Comparison of ENCODE assay signal across 24 cellular contexts in genomic region chr2:30259071-30259470, GRCh38. TPM values are rescaled to one million over a fixed set of nuclear protein-coding genes. Genes with fewer than 3 reads are reported as not detected.
A peak's percentile ranks its signal among the peaks of the same experiment; 100 is the strongest.
DNase-seq lines count a peak whose midpoint lies in the region; ATAC-seq and TF ChIP-seq lines count a peak whose summit lies in the region.
"Had no signal": no experiment of that assay in that cellular context is flagged by ENCODE, and none has a peak within 500 bp of the region (broad histone marks: within the 10 kb centered on the region; RNA-seq: fewer than 3 reads in every experiment).

No MANE protein-coding gene starts in this region.

- DNase-seq in activated CD8-positive, alpha-beta T cell treated with anti-CD3 and anti-CD28 coated beads for 36 hours, result no peak
- DNase-seq in activated CD8-positive, alpha-beta T cell treated with anti-CD3 and anti-CD28 coated beads, Interleukin-2, amount 10 ng/mL, durations not matched to agents 7 days and 5 days, result no peak
- DNase-seq in DND-41, result no peak
- DNase-seq in activated naive CD8-positive, alpha-beta T cell treated with anti-CD3 and anti-CD28 coated beads, Interleukin-2, amount 50 U/mL, for 24 hours, result no peak
- DNase-seq in sciatic nerve (ENCODE audit: low spot score), result peak; percentile 30
- DNase-seq in germinal center (ENCODE audit: low spot score), result no peak
- no peak for DNase-seq in NCI-H345 treated with DMSO at 0.1 percent for 48 hours (lab: John Stamatoyannopoulos, UW; ENCODE audit: unreplicated experiment)
- DNase-seq: activated CD4-positive, alpha-beta T cell treated with anti-CD3 and anti-CD28 coated beads for 48 hours; activated CD8-positive, alpha-beta memory T cell treated with anti-CD3 and anti-CD28 coated beads, Interleukin-2, amount 50 U/mL, for 4 hours; activated effector memory CD4-positive, alpha-beta T cell treated with Interleukin-2 at 50 U/mL for 16 hours; amniotic stem cell; BE2C; Calu3; colonic mucosa; effector memory CD4-positive, alpha-beta T cell; esophagus squamous epithelium; NCI-H146; NCI-H524 treated with DMSO at 0.1 percent for 48 hours; SIG-M5; sigmoid colon; trophoblast cell had no signal

- POLR2A ChIA-PET in activated CD8-positive, alpha-beta T cell treated with anti-CD3 and anti-CD28 coated beads for 36 hours (lab: Charles Lee), result interaction anchor here (1.5 to 23.4 kb wide), 3 partner anchors 14 to 27 kb away, joined by 4 to 440 read pairs (median 9); partner anchors contain the start of gene LBH
- POLR2A ChIA-PET in activated CD8-positive, alpha-beta T cell treated with anti-CD3 and anti-CD28 coated beads, Interleukin-2, amount 10 ng/mL, durations not matched to agents 7 days and 5 days (lab: Charles Lee), result no interaction called here

- no peaks in the 10 kb centered on the region for H3K9me3 ChIP-seq in DND-41 (ENCODE audit: insufficient read depth, low read length, severe bottlenecking)
- H3K9me3 ChIP-seq: colonic mucosa, esophagus squamous epithelium, sigmoid colon had no signal

- H3K36me3 Mint-ChIP-seq in activated CD8-positive, alpha-beta T cell treated with anti-CD3 and anti-CD28 coated beads for 36 hours (ENCODE audit: low read depth), result peaks cover 88% of the 10 kb centered on the region
- H3K36me3 Mint-ChIP-seq in activated CD8-positive, alpha-beta T cell treated with anti-CD3 and anti-CD28 coated beads, Interleukin-2, amount 10 ng/mL, durations not matched to agents 7 days and 5 days (ENCODE audit: low read depth), result peaks cover 84% of the 10 kb centered on the region
- peaks cover 75% of the 10 kb centered on the region for H3K36me3 Mint-ChIP-seq in activated naive CD8-positive, alpha-beta T cell treated with anti-CD3 and anti-CD28 coated beads, Interleukin-2, amount 50 U/mL, for 24 hours (ENCODE audit: low read depth)

- H3K27me3 Mint-ChIP-seq in activated CD8-positive, alpha-beta T cell treated with anti-CD3 and anti-CD28 coated beads for 36 hours, result no peaks in the 10 kb centered on the region
- H3K27me3 Mint-ChIP-seq in activated CD8-positive, alpha-beta T cell treated with anti-CD3 and anti-CD28 coated beads, Interleukin-2, amount 10 ng/mL, durations not matched to agents 7 days and 5 days (ENCODE audit: low read depth), result no peaks in the 10 kb centered on the region
- H3K27me3 Mint-ChIP-seq in activated naive CD8-positive, alpha-beta T cell treated with anti-CD3 and anti-CD28 coated beads, Interleukin-2, amount 50 U/mL, for 24 hours, result no peaks in the 10 kb centered on the region

- peaks cover 91% of the 10 kb centered on the region for H3K4me1 Mint-ChIP-seq in activated CD8-positive, alpha-beta T cell treated with anti-CD3 and anti-CD28 coated beads for 36 hours (ENCODE audit: low read depth)
- peaks cover 88% of the 10 kb centered on the region for H3K4me1 Mint-ChIP-seq in activated CD8-positive, alpha-beta T cell treated with anti-CD3 and anti-CD28 coated beads, Interleukin-2, amount 10 ng/mL, durations not matched to agents 7 days and 5 days (ENCODE audit: low read depth)
- H3K4me1 Mint-ChIP-seq in activated naive CD8-positive, alpha-beta T cell treated with anti-CD3 and anti-CD28 coated beads, Interleukin-2, amount 50 U/mL, for 24 hours, result peaks cover 95% of the 10 kb centered on the region

- no peaks in the 10 kb centered on the region for H3K27me3 ChIP-seq in DND-41 (ENCODE audit: insufficient read depth, low read length, poor library complexity)
- H3K27me3 ChIP-seq: BE2C, colonic mucosa, esophagus squamous epithelium, sigmoid colon had no signal

- no peak overlapping the region for H2AFZ ChIP-seq in DND-41 (ENCODE audit: low read depth, low read length)

- H3K9ac ChIP-seq in DND-41 (ENCODE audit: low read depth, low read length), result no peak overlapping the region
- H3K9ac ChIP-seq: KMS-11 had no signal

- H4K20me1 ChIP-seq in DND-41 (ENCODE audit: insufficient read depth, low read length), result no peaks in the 10 kb centered on the region; the same call in none of the 2 replicates

- peaks cover 25% of the 10 kb centered on the region for H3K9me3 Mint-ChIP-seq in activated CD8-positive, alpha-beta T cell treated with anti-CD3 and anti-CD28 coated beads for 36 hours
- H3K9me3 Mint-ChIP-seq in activated CD8-positive, alpha-beta T cell treated with anti-CD3 and anti-CD28 coated beads, Interleukin-2, amount 10 ng/mL, durations not matched to agents 7 days and 5 days (ENCODE audit: insufficient read depth), result peaks cover 4% of the 10 kb centered on the region
- peaks cover 29% of the 10 kb centered on the region for H3K9me3 Mint-ChIP-seq in activated naive CD8-positive, alpha-beta T cell treated with anti-CD3 and anti-CD28 coated beads, Interleukin-2, amount 50 U/mL, for 24 hours

- ATAC-seq in activated CD8-positive, alpha-beta T cell treated with anti-CD3 and anti-CD28 coated beads for 36 hours, result no peak
- no peak for ATAC-seq in activated CD8-positive, alpha-beta T cell treated with anti-CD3 and anti-CD28 coated beads, Interleukin-2, amount 10 ng/mL, durations not matched to agents 7 days and 5 days
- ATAC-seq in DND-41 (ENCODE audit: insufficient read depth, low read depth) (no peak), sciatic nerve (no peak), HG02938 (IDR thresholded peaks at IDR 0.05; ENCODE audit: unreplicated experiment) (no peak)
- ATAC-seq in activated naive CD8-positive, alpha-beta T cell treated with anti-CD3 and anti-CD28 coated beads, Interleukin-2, amount 50 U/mL, for 24 hours, result no peak
- ATAC-seq: GM12878 had no signal

- peak overlapping the region; percentile 81 for H3K27ac ChIP-seq in DND-41 (ENCODE audit: low read length)
- H3K27ac ChIP-seq: colonic mucosa, esophagus squamous epithelium, KMS-11 had no signal

- peaks cover 50% of the 10 kb centered on the region for H3K4me1 ChIP-seq in DND-41 (ENCODE audit: insufficient read depth, low read length)
- H3K4me1 ChIP-seq: BE2C, colonic mucosa had no signal

- intact Hi-C loops in activated CD8-positive, alpha-beta T cell treated with anti-CD3 and anti-CD28 coated beads for 36 hours (cut with micrococcal nuclease), result no loop called here
- intact Hi-C loops in sciatic nerve (cut with DNase I), result no loop called here

- peaks cover 19% of the 10 kb centered on the region for H3K79me2 ChIP-seq in DND-41 (ENCODE audit: insufficient read depth, low read length)

- CTCF ChIA-PET in activated CD8-positive, alpha-beta T cell treated with anti-CD3 and anti-CD28 coated beads for 36 hours (lab: Charles Lee), result interaction anchor here (17.2 kb wide), 1 partner anchor 24 kb away, joined by 216 read pairs; the partner anchor contains the start of gene LBH
- CTCF ChIA-PET in activated CD8-positive, alpha-beta T cell treated with anti-CD3 and anti-CD28 coated beads, Interleukin-2, amount 10 ng/mL, durations not matched to agents 7 days and 5 days (lab: Charles Lee), result interaction anchor here (1.0 to 19.1 kb wide), 3 partner anchors 9 to 75 kb away, joined by 3 to 268 read pairs (median 3); partner anchors contain the start of gene LBH

- H3K4me3 ChIP-seq in DND-41 (ENCODE audit: low read depth in 1 of 2, low read length in 2 of 2), result no peak overlapping the region
- H3K4me3 ChIP-seq: colonic mucosa, esophagus squamous epithelium, GM12878, sigmoid colon had no signal

- TF ChIP-seq CTCF in activated CD8-positive, alpha-beta T cell treated with anti-CD3 and anti-CD28 coated beads for 36 hours (IDR thresholded peaks at IDR 0.05), result no peak
- no peak for TF ChIP-seq CTCF in DND-41 (IDR thresholded peaks at IDR 0.05; ENCODE audit: borderline replicate concordance, extremely low read depth, low read length, poor library complexity, severe bottlenecking)

- peak overlapping the region; percentile 6 for H3K27ac Mint-ChIP-seq in activated CD8-positive, alpha-beta T cell treated with anti-CD3 and anti-CD28 coated beads for 36 hours
- H3K27ac Mint-ChIP-seq in activated CD8-positive, alpha-beta T cell treated with anti-CD3 and anti-CD28 coated beads, Interleukin-2, amount 10 ng/mL, durations not matched to agents 7 days and 5 days, result no peak overlapping the region
- peak overlapping the region; percentile 44 for H3K27ac Mint-ChIP-seq in activated naive CD8-positive, alpha-beta T cell treated with anti-CD3 and anti-CD28 coated beads, Interleukin-2, amount 50 U/mL, for 24 hours

- peak overlapping the region; percentile 82; the same call in 1 of the 2 replicates for H3K4me2 ChIP-seq in DND-41 (ENCODE audit: insufficient read depth, low read length)
- H3K4me2 ChIP-seq: KMS-11 had no signal

- H3K4me3 Mint-ChIP-seq in activated CD8-positive, alpha-beta T cell treated with anti-CD3 and anti-CD28 coated beads for 36 hours, result no peak overlapping the region
- no peak overlapping the region for H3K4me3 Mint-ChIP-seq in activated CD8-positive, alpha-beta T cell treated with anti-CD3 and anti-CD28 coated beads, Interleukin-2, amount 10 ng/mL, durations not matched to agents 7 days and 5 days
- no peak overlapping the region for H3K4me3 Mint-ChIP-seq in activated naive CD8-positive, alpha-beta T cell treated with anti-CD3 and anti-CD28 coated beads, Interleukin-2, amount 50 U/mL, for 24 hours

- H3K36me3 ChIP-seq in DND-41 (ENCODE audit: insufficient read depth, low read length), result peaks cover 15% of the 10 kb centered on the region
- H3K36me3 ChIP-seq: BE2C, colonic mucosa had no signal

RNA-seq across cellular contexts. Expression of gene LBH, which starts 27.7 kb away (rescaled TPM):
- 100 to 1,000 TPM; 127 to 130 TPM for total RNA-seq in activated CD8-positive, alpha-beta T cell treated with anti-CD3 and anti-CD28 coated beads for 36 hours
- 100 to 1,000 TPM in 1 of 2 experiments, 10 to 100 TPM in 1; 97.0 to 100 TPM for total RNA-seq in activated CD8-positive, alpha-beta T cell treated with anti-CD3 and anti-CD28 coated beads, Interleukin-2, amount 10 ng/mL, durations not matched to agents 7 days and 5 days
- 19.8 TPM for total RNA-seq in sciatic nerve
